Comparison of ENCODE assay signal across 23 cellular contexts in genomic region chr19:51680474-51680873, GRCh38. TPM values are rescaled to one million over a fixed set of nuclear protein-coding genes. Genes with fewer than 3 reads are reported as not detected.
"Had no signal": no experiment of that assay in that cellular context is flagged by ENCODE, and none has a peak within 500 bp of the region (broad histone marks: within the 10 kb centered on the region; RNA-seq: fewer than 3 reads in every experiment).

No MANE protein-coding gene starts in this region.

- DNase-seq: Kasumi-1, MM.1S, NCI-H1092 treated with DMSO at 0.1 percent for 48 hours, NCI-H1436, NCI-H187, NCI-H2029, NCI-H2081 treated with DMSO at 0.1 percent for 48 hours, NCI-H2171, NCI-H226, NCI-H446, NCI-H510A, NCI-H524 treated with DMSO at 0.1 percent for 48 hours, NCI-H774, Right ventricle myocardium superior, RPMI8226, SIG-M5 had no signal

- H3K27ac ChIP-seq: HL-60, KMS-11, SJSA1, SK-N-MC had no signal

- H3K4me3 ChIP-seq: SJSA1, SK-N-MC had no signal

- H3K27me3 ChIP-seq: SJSA1 had no signal

- H3K9ac ChIP-seq: KMS-11 had no signal

- H3K4me2 ChIP-seq: KMS-11 had no signal

- H3K9me3 ChIP-seq: SJSA1 had no signal

- H3K4me1 ChIP-seq: SJSA1 had no signal

- FAIRE-seq: HTR-8/SVneo, RCC 7860 had no signal

- H3K36me3 ChIP-seq: SJSA1 had no signal

RNA-seq across cellular contexts. Expression of gene SIGLEC14, which starts 33.8 kb away (rescaled TPM):
- total RNA-seq: M059J, SJSA1 had no signal

RNA-seq across cellular contexts. Expression of gene HAS1, which starts 43.3 kb away (rescaled TPM):
- total RNA-seq: M059J, SJSA1 had no signal

RNA-seq across cellular contexts. Expression of gene SIGLEC5, which starts 50.3 kb away (rescaled TPM):
- total RNA-seq: M059J, Right ventricle myocardium superior, SJSA1 had no signal
